Comparison of ENCODE assay signal across 11 cellular contexts in the genomic region with DNA sequence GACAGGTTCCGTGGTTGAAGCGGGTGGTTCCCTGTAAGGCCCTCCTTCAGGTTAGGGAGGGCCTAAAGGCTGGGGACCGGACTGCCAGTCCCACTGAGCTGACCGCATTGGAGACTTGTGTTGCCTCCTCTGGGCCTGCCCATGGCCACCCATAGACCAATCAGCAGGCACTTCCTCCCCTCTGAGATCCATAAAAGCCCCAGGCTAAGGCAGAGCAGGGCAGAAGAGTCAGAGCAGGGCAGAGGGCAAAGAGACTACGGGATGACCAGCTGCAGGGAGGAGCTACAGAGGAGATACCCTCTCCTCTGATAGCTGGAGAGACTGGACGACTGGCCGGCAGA.
"Had no signal": no experiment of that assay in that cellular context is flagged by ENCODE, and none has a peak within 500 bp of the region (broad histone marks: within the 10 kb centered on the region; RNA-seq: fewer than 3 reads in every experiment).

No MANE protein-coding gene starts in this region.

- H3K36me3 Mint-ChIP-seq: activated CD4-positive, alpha-beta memory T cell treated with anti-CD3 and anti-CD28 coated beads for 36 hours; activated naive CD8-positive, alpha-beta T cell had no signal

- DNase-seq: activated B cell treated with CpG ODN at 0.5 μM for 24 hours; activated CD4-positive, alpha-beta memory T cell treated with anti-CD3 and anti-CD28 coated beads for 36 hours; activated CD4-positive, alpha-beta T cell treated with anti-CD3 and anti-CD28 coated beads for 4 hours; activated T-cell treated with anti-CD3 and anti-CD28 coated beads for 4 hours; effector CD4-positive, alpha-beta T cell; retina; trophoblast cell had no signal

- H3K27ac Mint-ChIP-seq: activated B cell treated with CpG ODN at 0.5 μM for 24 hours; activated CD4-positive, alpha-beta memory T cell treated with anti-CD3 and anti-CD28 coated beads for 36 hours; activated naive CD8-positive, alpha-beta T cell; stimulated activated naive CD8-positive, alpha-beta T cell treated with anti-CD3 and anti-CD28 coated beads, Interleukin-15, Interleukin-2, amounts not matched to agents 100 ng/mL and 50 ng/mL, for 24 hours had no signal

- H3K4me3 Mint-ChIP-seq: activated B cell treated with CpG ODN at 0.5 μM for 24 hours; activated CD4-positive, alpha-beta memory T cell treated with anti-CD3 and anti-CD28 coated beads for 36 hours; activated naive CD8-positive, alpha-beta T cell; stimulated activated naive CD8-positive, alpha-beta T cell treated with anti-CD3 and anti-CD28 coated beads, Interleukin-15, Interleukin-2, amounts not matched to agents 100 ng/mL and 50 ng/mL, for 24 hours had no signal

- H3K4me1 Mint-ChIP-seq: activated B cell treated with CpG ODN at 0.5 μM for 24 hours had no signal

- ATAC-seq: gastroesophageal sphincter, left lung had no signal

- H3K27me3 Mint-ChIP-seq: activated B cell treated with CpG ODN at 0.5 μM for 24 hours; activated CD4-positive, alpha-beta memory T cell treated with anti-CD3 and anti-CD28 coated beads for 36 hours; activated naive CD8-positive, alpha-beta T cell; stimulated activated naive CD8-positive, alpha-beta T cell treated with anti-CD3 and anti-CD28 coated beads, Interleukin-15, Interleukin-2, amounts not matched to agents 100 ng/mL and 50 ng/mL, for 24 hours had no signal
